Comparison of ENCODE assay signal across 7 cellular contexts in the genomic region with DNA sequence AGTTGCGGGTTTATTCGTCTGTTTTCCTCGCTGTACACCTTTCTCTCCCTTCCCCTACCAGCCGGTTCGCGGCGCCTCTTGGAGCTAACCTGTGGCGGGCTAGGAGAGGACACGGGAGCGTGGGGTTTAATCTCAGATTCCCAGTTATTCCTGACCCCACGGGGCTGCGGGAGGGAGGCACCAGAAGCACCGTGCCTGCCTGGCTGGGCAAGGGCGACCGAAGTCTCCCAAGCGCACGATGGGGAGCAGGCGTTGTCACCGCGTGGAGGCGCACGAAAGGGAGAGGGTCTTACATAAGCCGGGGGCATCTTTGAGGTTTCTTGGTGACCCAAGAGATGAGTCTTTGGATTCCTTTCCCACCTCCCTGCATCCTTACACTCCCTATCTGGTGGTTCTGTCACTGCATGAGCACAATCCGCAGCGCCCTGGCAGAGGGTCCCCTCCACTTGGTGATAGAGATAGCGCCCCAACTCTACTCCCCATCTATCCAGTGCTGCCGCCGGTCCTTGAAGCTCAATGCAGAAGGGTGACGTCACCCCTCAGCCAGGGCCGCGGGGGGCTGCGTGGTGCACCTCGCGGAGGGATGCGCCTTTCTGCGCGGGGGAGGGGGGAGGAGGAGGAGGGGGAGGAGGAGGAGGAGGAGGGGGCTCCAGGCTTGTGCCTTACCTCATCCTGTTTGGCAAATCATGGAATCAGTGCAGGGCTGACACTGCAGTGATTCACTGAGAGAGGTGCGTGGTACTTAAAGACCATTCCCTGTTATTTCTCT. TPM values are rescaled to one million over a fixed set of nuclear protein-coding genes. Genes with fewer than 3 reads are reported as not detected.
A peak's percentile ranks its signal among the peaks of the same experiment; 100 is the strongest.
DNase-seq lines count a peak whose midpoint lies in the region; ATAC-seq and TF ChIP-seq lines count a peak whose summit lies in the region.

No MANE protein-coding gene starts in this region.

- H3K4me3 Mint-ChIP-seq in IgD-negative memory B cell = peak overlapping the region; percentile 68 to 93 (median 82)
- peak overlapping the region; percentile 77 for H3K4me3 Mint-ChIP-seq in dendritic cell treated with granulocyte-macrophage colony-stimulating factor and Interleukin-4, amounts not matched to agents 40 ng/mL and 50 ng/mL, for 4 days
- peak overlapping the region; percentile 87 to 89 for H3K4me3 Mint-ChIP-seq in stimulated activated naive CD8-positive, alpha-beta T cell treated with anti-CD3 and anti-CD28 coated beads, Interleukin-15, amount 100 ng/mL, for 72 hours

- peaks cover 0 to 4% (median 2%) of the 10 kb centered on the region in 3 donors for H3K4me1 Mint-ChIP-seq in IgD-negative memory B cell
- H3K4me1 Mint-ChIP-seq in dendritic cell treated with granulocyte-macrophage colony-stimulating factor and Interleukin-4, amounts not matched to agents 40 ng/mL and 50 ng/mL, for 4 days (ENCODE audit: low read depth) = peaks cover 19% of the 10 kb centered on the region
- H3K4me1 Mint-ChIP-seq in stimulated activated naive CD8-positive, alpha-beta T cell treated with anti-CD3 and anti-CD28 coated beads, Interleukin-15, amount 100 ng/mL, for 72 hours = no peaks in the 10 kb centered on the region

- peak; percentile 34 to 60 for ATAC-seq in lower lobe of right lung
- peak; percentile 21 for ATAC-seq in stimulated activated naive CD8-positive, alpha-beta T cell treated with anti-CD3 and anti-CD28 coated beads, Interleukin-15, amount 100 ng/mL, for 72 hours
- no peak for ATAC-seq in HG02870 (IDR thresholded peaks at IDR 0.05; ENCODE audit: unreplicated experiment)

- H3K27me3 Mint-ChIP-seq in IgD-negative memory B cell = peaks cover 7% of the 10 kb centered on the region
- H3K27me3 Mint-ChIP-seq in dendritic cell treated with granulocyte-macrophage colony-stimulating factor and Interleukin-4, amounts not matched to agents 40 ng/mL and 50 ng/mL, for 4 days = peaks cover 21% of the 10 kb centered on the region
- H3K27me3 Mint-ChIP-seq in stimulated activated naive CD8-positive, alpha-beta T cell treated with anti-CD3 and anti-CD28 coated beads, Interleukin-15, amount 100 ng/mL, for 72 hours = peaks cover 7% of the 10 kb centered on the region

- H3K27me3 ChIP-seq in lower lobe of right lung (ENCODE audit: low read depth) = no peaks in the 10 kb centered on the region

- intact Hi-C loops in dendritic cell treated with granulocyte-macrophage colony-stimulating factor and Interleukin-4, amounts not matched to agents 40 ng/mL and 50 ng/mL, for 4 days (cut with micrococcal nuclease) = no loop called here
- intact Hi-C loops in lower lobe of right lung (cut with DNase I) = no loop called here

- H3K27ac ChIP-seq in lower lobe of right lung = no peak overlapping the region

- peaks cover 3% of the 10 kb centered on the region for H3K4me1 ChIP-seq in lower lobe of right lung

- H3K9me3 ChIP-seq in lower lobe of right lung = no peaks in the 10 kb centered on the region

- H3K9me3 Mint-ChIP-seq in IgD-negative memory B cell = no peaks in the 10 kb centered on the region
- H3K9me3 Mint-ChIP-seq in dendritic cell treated with granulocyte-macrophage colony-stimulating factor and Interleukin-4, amounts not matched to agents 40 ng/mL and 50 ng/mL, for 4 days = no peaks in the 10 kb centered on the region
- no peaks in the 10 kb centered on the region for H3K9me3 Mint-ChIP-seq in stimulated activated naive CD8-positive, alpha-beta T cell treated with anti-CD3 and anti-CD28 coated beads, Interleukin-15, amount 100 ng/mL, for 72 hours

- no peak overlapping the region for H3K27ac Mint-ChIP-seq in IgD-negative memory B cell
- H3K27ac Mint-ChIP-seq in dendritic cell treated with granulocyte-macrophage colony-stimulating factor and Interleukin-4, amounts not matched to agents 40 ng/mL and 50 ng/mL, for 4 days = no peak overlapping the region
- no peak overlapping the region for H3K27ac Mint-ChIP-seq in stimulated activated naive CD8-positive, alpha-beta T cell treated with anti-CD3 and anti-CD28 coated beads, Interleukin-15, amount 100 ng/mL, for 72 hours

- peak; percentile 0 for DNase-seq in T-helper 22 cell (ENCODE audit: low read depth)
- peak; percentile 44 for DNase-seq in lower lobe of right lung
- peak in 1 of 2 donors; percentile 1 for DNase-seq in stimulated activated naive CD8-positive, alpha-beta T cell treated with anti-CD3 and anti-CD28 coated beads, Interleukin-15, amount 100 ng/mL, for 72 hours
- DNase-seq in NCI-H1048 (lab: John Stamatoyannopoulos, UW) = no peak

- TF ChIP-seq CTCF in lower lobe of right lung (IDR thresholded peaks at IDR 0.05) = no peak

- peak overlapping the region; percentile 60 for H3K4me3 ChIP-seq in lower lobe of right lung

- no peaks in the 10 kb centered on the region for H3K36me3 ChIP-seq in lower lobe of right lung

- H3K36me3 Mint-ChIP-seq in IgD-negative memory B cell = no peaks in the 10 kb centered on the region
- H3K36me3 Mint-ChIP-seq in dendritic cell treated with granulocyte-macrophage colony-stimulating factor and Interleukin-4, amounts not matched to agents 40 ng/mL and 50 ng/mL, for 4 days (ENCODE audit: low read depth) = no peaks in the 10 kb centered on the region

RNA-seq across cellular contexts. Expression of a gene that starts 0.8 kb away (rescaled TPM):
- not detected for polyA plus RNA-seq in IgD-negative memory B cell
- 54.6 TPM for total RNA-seq in lower lobe of right lung
